In the genomic region with DNA sequence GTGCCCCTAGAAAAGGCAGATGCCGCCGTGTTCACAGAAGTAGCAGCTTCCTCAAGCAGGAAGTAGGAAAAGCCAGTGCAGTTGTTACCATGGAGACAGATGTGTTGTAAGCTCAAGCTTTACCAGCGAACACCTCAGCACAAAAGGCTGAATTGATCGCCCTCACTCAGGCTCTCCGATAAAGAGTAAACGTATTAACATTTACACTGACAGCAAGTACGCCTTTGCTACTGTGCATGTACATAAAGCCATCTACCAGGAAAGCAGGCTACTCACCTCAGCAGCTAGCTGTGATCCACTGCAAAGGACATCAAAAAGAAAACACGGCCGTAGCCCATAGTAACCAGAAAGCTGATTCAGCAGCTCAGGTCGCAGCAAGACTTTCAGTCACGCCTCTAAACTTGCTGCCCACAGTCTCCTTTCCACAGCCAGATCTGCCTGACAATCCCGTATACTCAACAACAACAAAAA, we compare ENCODE assay signal across 8 cellular contexts.
A peak's percentile ranks its signal among the peaks of the same experiment; 100 is the strongest.
DNase-seq lines count a peak whose midpoint lies in the region; ATAC-seq and TF ChIP-seq lines count a peak whose summit lies in the region.
"Not testable (repeated sequence)": the region's sequence is repeated elsewhere in the genome, so short reads cannot be mapped to it uniquely, and the experiment has no call there.

No MANE protein-coding gene starts in this region.

- peaks cover 42% of the 10 kb centered on the region for H3K4me1 Mint-ChIP-seq in activated naive CD4-positive, alpha-beta T cell treated with anti-CD3 and anti-CD28 coated beads for 36 hours (ENCODE audit: low read depth)
- peaks cover 32% of the 10 kb centered on the region for H3K4me1 Mint-ChIP-seq in endothelial cell (ENCODE audit: unreplicated experiment)

- CTCF ChIA-PET in activated naive CD4-positive, alpha-beta T cell treated with anti-CD3 and anti-CD28 coated beads for 36 hours (lab: Charles Lee), result not testable (repeated sequence)

- H3K27ac ChIP-seq in lower lobe of right lung (peak overlapping the region; percentile 46), skin epidermis (peak overlapping the region in 10 of 21 experiments; percentile 22 to 84 (median 60))

- TF ChIP-seq CTCF in endothelial cell (IDR thresholded peaks at IDR 0.05; ENCODE audit: unreplicated experiment); lower lobe of right lung (IDR thresholded peaks at IDR 0.05): not testable (repeated sequence)

- intact Hi-C loops in activated naive CD4-positive, alpha-beta T cell treated with anti-CD3 and anti-CD28 coated beads for 36 hours (cut with micrococcal nuclease), result loop anchor here (10.0 kb wide), 3 partner anchors 221 to 501 kb away; no protein-coding TSS in a partner anchor
- intact Hi-C loops in lower lobe of right lung (cut with DNase I), result not testable (repeated sequence)

- not testable (repeated sequence) for H3K36me3 Mint-ChIP-seq in activated naive CD4-positive, alpha-beta T cell treated with anti-CD3 and anti-CD28 coated beads for 36 hours (ENCODE audit: low read depth); endothelial cell (ENCODE audit: low read depth, unreplicated experiment)

- H3K9me3 ChIP-seq in lower lobe of right lung, result not testable (repeated sequence)

- DNase-seq in ELF-1 (ENCODE audit: low read depth, low spot score), result peak; percentile 74
- DNase-seq in NCI-H2227 (lab: John Stamatoyannopoulos, UW; ENCODE audit: unreplicated experiment), result peak; percentile 4
- peak; percentile 56 for DNase-seq in activated CD4-positive, alpha-beta T cell treated with anti-CD3 and anti-CD28 coated beads for 48 hours
- peak; percentile 46 for DNase-seq in activated naive CD4-positive, alpha-beta T cell treated with anti-CD3 and anti-CD28 coated beads for 36 hours
- DNase-seq in endothelial cell (ENCODE audit: low spot score), result peak; percentile 47
- DNase-seq in lower lobe of right lung, result not testable (repeated sequence)
- peak; percentile 11 for DNase-seq in stromal cell of bone marrow (ENCODE audit: low read depth)

- not testable (repeated sequence) for H3K27me3 Mint-ChIP-seq in activated naive CD4-positive, alpha-beta T cell treated with anti-CD3 and anti-CD28 coated beads for 36 hours (ENCODE audit: low read depth); endothelial cell (ENCODE audit: unreplicated experiment)

- H3K27ac Mint-ChIP-seq in activated naive CD4-positive, alpha-beta T cell treated with anti-CD3 and anti-CD28 coated beads for 36 hours, result peak overlapping the region; percentile 86
- peak overlapping the region; percentile 91 for H3K27ac Mint-ChIP-seq in endothelial cell (ENCODE audit: unreplicated experiment)

- H3K36me3 ChIP-seq in lower lobe of right lung, result not testable (repeated sequence)

- not testable (repeated sequence) for H3K4me1 ChIP-seq in lower lobe of right lung

- ATAC-seq in lower lobe of right lung, result not testable (repeated sequence)

- H3K4me3 ChIP-seq in lower lobe of right lung, result peak overlapping the region; percentile 25
- peak overlapping the region in 6 of 7 experiments; percentile 6 to 22 (median 14) for H3K4me3 ChIP-seq in skin epidermis

- H3K27me3 ChIP-seq in lower lobe of right lung (ENCODE audit: low read depth), result not testable (repeated sequence)

- H3K9me3 Mint-ChIP-seq in activated naive CD4-positive, alpha-beta T cell treated with anti-CD3 and anti-CD28 coated beads for 36 hours; endothelial cell (ENCODE audit: unreplicated experiment): not testable (repeated sequence)

- peak overlapping the region; percentile 81 for H3K4me3 Mint-ChIP-seq in activated naive CD4-positive, alpha-beta T cell treated with anti-CD3 and anti-CD28 coated beads for 36 hours
- not testable (repeated sequence) for H3K4me3 Mint-ChIP-seq in endothelial cell (ENCODE audit: unreplicated experiment)
